Comparison of ENCODE assay signal across 15 cellular contexts in genomic region chr5:60404171-60404570, GRCh38.
"Had no signal": no experiment of that assay in that cellular context is flagged by ENCODE, and none has a peak within 500 bp of the region (broad histone marks: within the 10 kb centered on the region; RNA-seq: fewer than 3 reads in every experiment).

No MANE protein-coding gene starts in this region.

- H3K36me3 ChIP-seq: ascending aorta, left lung, pancreas, thyroid gland, vagina had no signal

- DNase-seq: activated CD8-positive, alpha-beta memory T cell treated with anti-CD3 and anti-CD28 coated beads, Interleukin-2, amount 50 U/mL, for 4 hours; activated CD8-positive, alpha-beta T cell treated with anti-CD3 and anti-CD28 coated beads for 36 hours; activated naive CD4-positive, alpha-beta T cell; left lung; mesenchymal stem cell; nephron progenitor cell; pancreas; T1000; thyroid gland had no signal

- H3K27me3 ChIP-seq: ascending aorta, left lung, pancreas, thyroid gland, vagina had no signal

- H3K9me3 ChIP-seq: ascending aorta, left lung, pancreas, thyroid gland, vagina had no signal

- H3K9me3 Mint-ChIP-seq: activated CD8-positive, alpha-beta T cell treated with anti-CD3 and anti-CD28 coated beads for 36 hours; dendritic cell treated with granulocyte-macrophage colony-stimulating factor and Interleukin-4, amounts not matched to agents 40 ng/mL and 50 ng/mL, for 4 days; nephron progenitor cell had no signal

- FAIRE-seq: frontal cortex, keratinocyte, pancreas had no signal

- H3K4me3 ChIP-seq: ascending aorta, left lung, pancreas, skin epidermis, thyroid gland, vagina had no signal

- H3K4me1 ChIP-seq: left lung, pancreas, vagina had no signal

- H3K27ac Mint-ChIP-seq: activated CD8-positive, alpha-beta T cell treated with anti-CD3 and anti-CD28 coated beads for 36 hours; dendritic cell treated with granulocyte-macrophage colony-stimulating factor and Interleukin-4, amounts not matched to agents 40 ng/mL and 50 ng/mL, for 4 days; nephron progenitor cell had no signal

- H3K4me3 Mint-ChIP-seq: activated CD8-positive, alpha-beta T cell treated with anti-CD3 and anti-CD28 coated beads for 36 hours; dendritic cell treated with granulocyte-macrophage colony-stimulating factor and Interleukin-4, amounts not matched to agents 40 ng/mL and 50 ng/mL, for 4 days; nephron progenitor cell had no signal

- H3K4me1 Mint-ChIP-seq: nephron progenitor cell had no signal

- H3K27ac ChIP-seq: left lung, pancreas, skin epidermis, vagina had no signal

- H3K27me3 Mint-ChIP-seq: activated CD8-positive, alpha-beta T cell treated with anti-CD3 and anti-CD28 coated beads for 36 hours; dendritic cell treated with granulocyte-macrophage colony-stimulating factor and Interleukin-4, amounts not matched to agents 40 ng/mL and 50 ng/mL, for 4 days had no signal
